In genomic region chr7:19455508-19456132, GRCh38 we compare ENCODE assay signal across 1 cellular context.
TF ChIP-seq lines count a peak whose summit lies in the region.

No MANE protein-coding gene starts in this region.

TF ChIP-seq in WTC11, 78 proteins besides CTCF, POLR2A, EP300 and RAD21 (continued from another document):
- TF ChIP-seq SOX15 (CRISPR knock-in tag; IDR thresholded peaks at IDR 0.05): no peak
- TF ChIP-seq ZNF671 (CRISPR knock-in tag; IDR thresholded peaks at IDR 0.05): no peak
- TF ChIP-seq TP53 (CRISPR knock-in tag; IDR thresholded peaks at IDR 0.05): no peak
- no peak for TF ChIP-seq SMAD4 (CRISPR knock-in tag; IDR thresholded peaks at IDR 0.05)
- TF ChIP-seq ZNF263 (CRISPR knock-in tag; IDR thresholded peaks at IDR 0.05; ENCODE audit: low read depth): no peak
- TF ChIP-seq JAZF1 (CRISPR knock-in tag; IDR thresholded peaks at IDR 0.05): no peak
- TF ChIP-seq ZNF219 (CRISPR knock-in tag; IDR thresholded peaks at IDR 0.05; ENCODE audit: borderline replicate concordance): no peak
- TF ChIP-seq GRHL2 (CRISPR knock-in tag; IDR thresholded peaks at IDR 0.05; ENCODE audit: insufficient replicate concordance, severe bottlenecking): no peak
- no peak for TF ChIP-seq IRF1 (CRISPR knock-in tag; IDR thresholded peaks at IDR 0.05)
